Comparison of ENCODE assay signal across 9 cellular contexts in the genomic region with DNA sequence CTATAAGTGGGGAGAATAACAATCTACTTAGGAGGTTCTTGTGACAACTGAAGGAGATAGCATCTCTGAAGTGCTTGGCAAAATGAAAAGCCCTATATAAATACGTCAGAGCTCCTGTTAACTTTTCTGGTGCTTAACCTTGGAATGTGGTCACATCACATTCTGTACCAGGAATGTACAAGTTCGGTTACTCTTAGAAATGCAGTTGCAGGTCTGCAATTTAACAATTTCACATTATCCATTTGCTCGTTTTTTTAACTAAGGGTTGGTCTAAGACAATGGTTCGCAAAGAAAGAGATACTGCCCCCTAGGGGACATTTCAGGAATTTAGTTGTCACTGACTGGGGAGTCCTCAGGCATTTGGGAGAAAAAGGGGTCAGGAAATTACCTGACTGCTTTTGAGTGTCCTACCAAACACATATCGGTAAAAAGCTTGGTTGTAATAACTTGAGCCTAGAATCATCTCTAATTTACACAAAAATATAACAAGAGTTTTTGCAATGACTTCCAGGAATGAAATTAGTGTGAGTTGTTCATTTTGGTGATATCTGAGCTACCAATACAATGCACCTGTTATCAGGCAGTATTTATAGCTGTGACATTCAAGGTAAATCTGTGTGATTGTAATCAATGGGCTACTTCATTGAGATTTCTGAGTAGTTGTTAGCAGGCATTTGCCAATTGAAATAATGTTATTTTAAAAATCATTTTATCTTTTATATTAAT. TPM values are rescaled to one million over a fixed set of nuclear protein-coding genes. Genes with fewer than 3 reads are reported as not detected.
DNase-seq lines count a peak whose midpoint lies in the region; ATAC-seq and TF ChIP-seq lines count a peak whose summit lies in the region.
"Had no signal": no experiment of that assay in that cellular context is flagged by ENCODE, and none has a peak within 500 bp of the region (broad histone marks: within the 10 kb centered on the region; RNA-seq: fewer than 3 reads in every experiment).

No MANE protein-coding gene starts in this region.

- no peaks in the 10 kb centered on the region for H3K9me3 ChIP-seq in trophoblast cell (ENCODE audit: insufficient read depth, low read depth, low read length)

- H2BK5ac ChIP-seq in trophoblast cell (ENCODE audit: low read depth, low read length, poor library complexity), result no peak overlapping the region

- H3K4me3 ChIP-seq in GM12875 (ENCODE audit: low read depth, low read length) (no peak overlapping the region), trophoblast cell (ENCODE audit: low read depth, low read length) (no peak overlapping the region)

- no peak overlapping the region for H2AK5ac ChIP-seq in trophoblast cell (ENCODE audit: low read length)

- H3K27me3 Mint-ChIP-seq in activated T-helper 1 cell treated with anti-CD3 and anti-CD28 coated beads, Interleukin-12 subunit alpha, Interleukin-12 subunit beta, Interleukin-2, Interleukin-4 antibody, amounts not matched to agents 30 ng/mL and 10 ng/mL and 1 ng/mL, durations not matched to agents 14 hours and 24 hours and 36 hours (ENCODE audit: insufficient read depth), result peaks cover 5% of the 10 kb centered on the region

- peaks cover 49% of the 10 kb centered on the region for H3K4me1 Mint-ChIP-seq in activated T-helper 1 cell treated with anti-CD3 and anti-CD28 coated beads, Interleukin-12 subunit alpha, Interleukin-12 subunit beta, Interleukin-2, Interleukin-4 antibody, amounts not matched to agents 30 ng/mL and 10 ng/mL and 1 ng/mL, durations not matched to agents 14 hours and 24 hours and 36 hours (ENCODE audit: low read depth)

- no peaks in the 10 kb centered on the region for H3K36me3 Mint-ChIP-seq in activated T-helper 1 cell treated with anti-CD3 and anti-CD28 coated beads, Interleukin-12 subunit alpha, Interleukin-12 subunit beta, Interleukin-2, Interleukin-4 antibody, amounts not matched to agents 30 ng/mL and 10 ng/mL and 1 ng/mL, durations not matched to agents 14 hours and 24 hours and 36 hours (ENCODE audit: low read depth)

- WGBS in trophoblast cell (ENCODE audit: extremely low coverage, insufficient coverage, insufficient read length), result no CpG with 5 or more reads among the region's 5 CpGs

- H3K4me1 ChIP-seq in trophoblast cell (ENCODE audit: control insufficient read depth in 1 of 2, insufficient read depth in 2 of 2, low read length in 2 of 2), result peaks cover 0 to under 1% of the 10 kb centered on the region in 2 experiments

- no peak overlapping the region for H2BK120ac ChIP-seq in trophoblast cell (ENCODE audit: insufficient read depth, low read length, poor library complexity)

- H3K4me3 Mint-ChIP-seq in activated T-helper 1 cell treated with anti-CD3 and anti-CD28 coated beads, Interleukin-12 subunit alpha, Interleukin-12 subunit beta, Interleukin-2, Interleukin-4 antibody, amounts not matched to agents 30 ng/mL and 10 ng/mL and 1 ng/mL, durations not matched to agents 14 hours and 24 hours and 36 hours, result peak overlapping the region; percentile 21

- no peak overlapping the region for H3K27ac Mint-ChIP-seq in activated T-helper 1 cell treated with anti-CD3 and anti-CD28 coated beads, Interleukin-12 subunit alpha, Interleukin-12 subunit beta, Interleukin-2, Interleukin-4 antibody, amounts not matched to agents 30 ng/mL and 10 ng/mL and 1 ng/mL, durations not matched to agents 14 hours and 24 hours and 36 hours

- no peak overlapping the region for H3K4me2 ChIP-seq in trophoblast cell (ENCODE audit: low read length)

- H3K79me1 ChIP-seq in trophoblast cell (ENCODE audit: low read length), result no peaks in the 10 kb centered on the region

- ATAC-seq in HG03378 (IDR thresholded peaks at IDR 0.05; ENCODE audit: unreplicated experiment) (peak; percentile 61), HG03139 (IDR thresholded peaks at IDR 0.05; ENCODE audit: unreplicated experiment) (no peak)

- H4K12ac ChIP-seq in trophoblast cell (ENCODE audit: low read depth, low read length), result no peak overlapping the region

- no peak overlapping the region for H2AFZ ChIP-seq in trophoblast cell (ENCODE audit: insufficient read depth, low read length, poor library complexity)

- H4K8ac ChIP-seq in trophoblast cell (ENCODE audit: low read depth, low read length), result no peak overlapping the region

- H3K14ac ChIP-seq in trophoblast cell (ENCODE audit: low read length), result no peak overlapping the region

- peak; percentile 62; the same call in 1 of the 2 replicates for TF ChIP-seq CTCF in GM12875 (IDR thresholded peaks at IDR 0.05; ENCODE audit: borderline replicate concordance, insufficient read depth, low read depth, low read length)

- no peaks in the 10 kb centered on the region for H3K79me2 ChIP-seq in trophoblast cell (ENCODE audit: control insufficient read depth, insufficient read depth, low read length, poor library complexity)

- DNase-seq in AG20443 (ENCODE audit: low spot score), result peak; percentile 73
- DNase-seq in NCI-H82 treated with DMSO at 0.1 percent for 48 hours (lab: John Stamatoyannopoulos, UW; ENCODE audit: unreplicated experiment), result peak; percentile 16
- peak; percentile 67 for DNase-seq in activated T-helper 1 cell treated with anti-CD3 and anti-CD28 coated beads, Interleukin-12 subunit alpha, Interleukin-12 subunit beta, Interleukin-2, Interleukin-4 antibody, amounts not matched to agents 30 ng/mL and 10 ng/mL and 1 ng/mL, durations not matched to agents 14 hours and 24 hours and 36 hours (ENCODE audit: low spot score)
- DNase-seq in foreskin melanocyte, result peak; percentile 65
- DNase-seq in trophoblast cell, result peak; percentile 46 to 95

- no peaks in the 10 kb centered on the region for H3K9me3 Mint-ChIP-seq in activated T-helper 1 cell treated with anti-CD3 and anti-CD28 coated beads, Interleukin-12 subunit alpha, Interleukin-12 subunit beta, Interleukin-2, Interleukin-4 antibody, amounts not matched to agents 30 ng/mL and 10 ng/mL and 1 ng/mL, durations not matched to agents 14 hours and 24 hours and 36 hours

- no peak overlapping the region for H3K9ac ChIP-seq in trophoblast cell (ENCODE audit: low read length)

- H4K91ac ChIP-seq in trophoblast cell (ENCODE audit: low read depth, low read length), result no peak overlapping the region

- intact Hi-C loops in activated T-helper 1 cell treated with anti-CD3 and anti-CD28 coated beads, Interleukin-12 subunit alpha, Interleukin-12 subunit beta, Interleukin-2, Interleukin-4 antibody, amounts not matched to agents 30 ng/mL and 10 ng/mL and 1 ng/mL, durations not matched to agents 14 hours and 24 hours and 36 hours (cut with micrococcal nuclease), result loop anchor here (1.0 to 2.0 kb wide), 4 partner anchors 8 to 111 kb away; a partner anchor contains a TSS

- H3K36me3 ChIP-seq in trophoblast cell (ENCODE audit: control insufficient read depth in 1 of 2, insufficient read depth in 2 of 2, low read length in 2 of 2), result no peaks in the 10 kb centered on the region

- no peaks in the 10 kb centered on the region for H3K27me3 ChIP-seq in trophoblast cell (ENCODE audit: insufficient read depth, low read length)

- no peak overlapping the region for H3K23ac ChIP-seq in trophoblast cell (ENCODE audit: low read length)

- no peak overlapping the region for H3K4ac ChIP-seq in trophoblast cell (ENCODE audit: low read depth, low read length)

- H3K27ac ChIP-seq in trophoblast cell (ENCODE audit: low read depth, low read length), result no peak overlapping the region

- H3K18ac ChIP-seq in trophoblast cell (ENCODE audit: low read length), result no peak overlapping the region

- no peak overlapping the region for H2BK12ac ChIP-seq in trophoblast cell (ENCODE audit: low read length)

RNA-seq across cellular contexts. Expression of a gene that starts 5.4 kb away (rescaled TPM):
- 28.5 and 28.9 TPM in 2 replicates for total RNA-seq in activated T-helper 1 cell treated with anti-CD3 and anti-CD28 coated beads, Interleukin-12 subunit alpha, Interleukin-12 subunit beta, Interleukin-2, Interleukin-4 antibody, amounts not matched to agents 30 ng/mL and 10 ng/mL and 1 ng/mL, durations not matched to agents 14 hours and 24 hours and 36 hours
- 15.7 and 18.8 TPM in 2 replicates for polyA plus RNA-seq in trophoblast cell (2013)

RNA-seq across cellular contexts. Expression of a gene that starts 8.2 kb away (rescaled TPM):
- not detected in 2 replicates for total RNA-seq in activated T-helper 1 cell treated with anti-CD3 and anti-CD28 coated beads, Interleukin-12 subunit alpha, Interleukin-12 subunit beta, Interleukin-2, Interleukin-4 antibody, amounts not matched to agents 30 ng/mL and 10 ng/mL and 1 ng/mL, durations not matched to agents 14 hours and 24 hours and 36 hours
- not detected in 2 replicates for polyA plus RNA-seq in trophoblast cell (2013)
- total RNA-seq: T-helper 2 cell treated with Interferon-gamma antibody and Interleukin-4, amounts not matched to agents 100 ng/mL and 5 ng/mL, for 36 hours had no signal

RNA-seq across cellular contexts. Expression of a gene that starts 48.9 kb away (rescaled TPM):
- total RNA-seq in activated T-helper 1 cell treated with anti-CD3 and anti-CD28 coated beads, Interleukin-12 subunit alpha, Interleukin-12 subunit beta, Interleukin-2, Interleukin-4 antibody, amounts not matched to agents 30 ng/mL and 10 ng/mL and 1 ng/mL, durations not matched to agents 14 hours and 24 hours and 36 hours, result 59.5 and 60.6 TPM in 2 replicates
- 210 and 218 TPM in 2 replicates for polyA plus RNA-seq in trophoblast cell (2013)

RNA-seq across cellular contexts. Expression of a gene that starts 49.9 kb away (rescaled TPM):
- 121 and 123 TPM in 2 replicates for total RNA-seq in activated T-helper 1 cell treated with anti-CD3 and anti-CD28 coated beads, Interleukin-12 subunit alpha, Interleukin-12 subunit beta, Interleukin-2, Interleukin-4 antibody, amounts not matched to agents 30 ng/mL and 10 ng/mL and 1 ng/mL, durations not matched to agents 14 hours and 24 hours and 36 hours
- polyA plus RNA-seq in trophoblast cell (2013), result 64.6 and 66.7 TPM in 2 replicates

Comparison
In these comparisons a context has a peak if more than half of its experiments do, and no peak if none do; other contexts are left out.
1. DNase-seq: peak in every context shown above with its lines; median percentile 73 in AG20443; 70 in trophoblast cell; 67 in activated T-helper 1 cell treated with anti-CD3 and anti-CD28 coated beads, Interleukin-12 subunit alpha, Interleukin-12 subunit beta, Interleukin-2, Interleukin-4 antibody, amounts not matched to agents 30 ng/mL and 10 ng/mL and 1 ng/mL, durations not matched to agents 14 hours and 24 hours and 36 hours; 65 in foreskin melanocyte; 16 in NCI-H82 treated with DMSO at 0.1 percent for 48 hours.